In the genomic region with DNA sequence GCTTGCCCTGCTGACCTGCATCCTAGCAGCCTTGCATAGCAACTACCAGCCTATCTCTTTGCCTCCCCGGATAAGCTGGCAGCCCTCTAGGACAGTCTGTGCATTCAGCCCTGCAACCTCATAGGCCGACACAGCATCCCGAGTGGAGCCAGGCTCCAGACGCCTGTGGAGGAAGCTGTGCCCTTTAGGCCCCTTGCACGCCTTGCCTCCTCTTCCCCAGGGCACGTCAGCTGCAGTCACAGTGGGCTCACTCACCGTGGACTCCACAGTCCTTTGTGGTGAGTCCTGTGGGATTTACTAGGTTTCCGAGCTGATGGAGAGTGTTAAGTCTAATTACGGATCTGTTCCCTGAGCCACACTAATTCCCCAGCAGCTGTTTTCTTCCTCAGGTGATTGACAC, we compare ENCODE assay signal across 21 cellular contexts.
"Had no signal": no experiment of that assay in that cellular context is flagged by ENCODE, and none has a peak within 500 bp of the region (broad histone marks: within the 10 kb centered on the region; RNA-seq: fewer than 3 reads in every experiment).

No MANE protein-coding gene starts in this region.

- H3K27me3 ChIP-seq: body of pancreas, right atrium auricular region, transverse colon, vagina had no signal

- H3K27ac ChIP-seq: body of pancreas, dorsolateral prefrontal cortex, epithelial cell of prostate, lower lobe of right lung, right atrium auricular region, transverse colon, vagina had no signal

- H3K9me3 Mint-ChIP-seq: activated CD4-positive, alpha-beta T cell treated with anti-CD3 and anti-CD28 coated beads, Interleukin-2, amount 10 ng/mL, durations not matched to agents 24 days and 14 days; natural killer cell treated with Interleukin-12 subunit alpha and Interleukin-12 subunit beta and Interleukin-15 and Interleukin-18, amount 100 ng/mL, for 72 hours had no signal

- H3K27me3 Mint-ChIP-seq: activated CD4-positive, alpha-beta T cell treated with anti-CD3 and anti-CD28 coated beads, Interleukin-2, amount 10 ng/mL, durations not matched to agents 24 days and 14 days had no signal

- H3K27ac Mint-ChIP-seq: activated CD4-positive, alpha-beta T cell treated with anti-CD3 and anti-CD28 coated beads, Interleukin-2, amount 10 ng/mL, durations not matched to agents 24 days and 14 days; activated CD8-positive, alpha-beta T cell treated with anti-CD3 and anti-CD28 coated beads, Interleukin-2, amount 10 ng/mL, durations not matched to agents 7 days and 5 days; activated naive CD4-positive, alpha-beta T cell treated with anti-CD3 and anti-CD28 coated beads for 36 hours; endodermal cell; mesothelial cell of epicardium; natural killer cell treated with Interleukin-12 subunit alpha and Interleukin-12 subunit beta and Interleukin-15 and Interleukin-18, amount 100 ng/mL, for 72 hours had no signal

- H3K4me1 ChIP-seq: body of pancreas, lower lobe of right lung, right atrium auricular region, transverse colon, vagina had no signal

- H3K4me1 Mint-ChIP-seq: activated CD4-positive, alpha-beta T cell treated with anti-CD3 and anti-CD28 coated beads, Interleukin-2, amount 10 ng/mL, durations not matched to agents 24 days and 14 days; mesothelial cell of epicardium had no signal

- H3K36me3 Mint-ChIP-seq: mesothelial cell of epicardium; natural killer cell treated with Interleukin-12 subunit alpha and Interleukin-12 subunit beta and Interleukin-15 and Interleukin-18, amount 100 ng/mL, for 72 hours had no signal

- H3K4me3 Mint-ChIP-seq: activated CD4-positive, alpha-beta T cell treated with anti-CD3 and anti-CD28 coated beads, Interleukin-2, amount 10 ng/mL, durations not matched to agents 24 days and 14 days; activated CD8-positive, alpha-beta T cell treated with anti-CD3 and anti-CD28 coated beads, Interleukin-2, amount 10 ng/mL, durations not matched to agents 7 days and 5 days; activated naive CD4-positive, alpha-beta T cell treated with anti-CD3 and anti-CD28 coated beads for 36 hours; activated T-cell treated with anti-CD3 and anti-CD28 coated beads, Interleukin-2, amount 50 U/mL, for 4 hours; endodermal cell; mesothelial cell of epicardium; natural killer cell treated with Interleukin-12 subunit alpha and Interleukin-12 subunit beta and Interleukin-15 and Interleukin-18, amount 100 ng/mL, for 72 hours had no signal

- H3K9me3 ChIP-seq: lower lobe of right lung, transverse colon, vagina had no signal

- H3K36me3 ChIP-seq: lower lobe of right lung, right atrium auricular region, transverse colon, vagina had no signal

- H3K4me3 ChIP-seq: body of pancreas, dorsolateral prefrontal cortex, lower lobe of right lung, right atrium auricular region, transverse colon, vagina had no signal

- DNase-seq: activated CD4-positive, alpha-beta T cell treated with anti-CD3 and anti-CD28 coated beads, Interleukin-2, amount 10 ng/mL, durations not matched to agents 24 days and 14 days; activated CD4-positive, CD25-positive, alpha-beta regulatory T cell; activated CD8-positive, alpha-beta T cell treated with anti-CD3 and anti-CD28 coated beads, Interleukin-2, amount 10 ng/mL, durations not matched to agents 7 days and 5 days; activated naive CD4-positive, alpha-beta T cell treated with anti-CD3 and anti-CD28 coated beads for 36 hours; activated T-cell treated with anti-CD3 and anti-CD28 coated beads, Interleukin-2, amount 50 U/mL, for 4 hours; central memory CD4-positive, alpha-beta T cell; endodermal cell; foreskin fibroblast; hippocampal formation; lower lobe of right lung; nucleus accumbens; stimulated activated naive CD8-positive, alpha-beta T cell treated with anti-CD3 and anti-CD28 coated beads, Interleukin-15, Interleukin-2, amounts not matched to agents 100 U/mL and 50 U/mL, for 24 hours; substantia nigra; transverse colon had no signal
